Comparison of ENCODE assay signal across 17 cellular contexts in genomic region chr14:100714205-100714781, GRCh38. TPM values are rescaled to one million over a fixed set of nuclear protein-coding genes. Genes with fewer than 3 reads are reported as not detected.
DNase-seq lines count a peak whose midpoint lies in the region; ATAC-seq and TF ChIP-seq lines count a peak whose summit lies in the region.
"Had no signal": no experiment of that assay in that cellular context is flagged by ENCODE, and none has a peak within 500 bp of the region (broad histone marks: within the 10 kb centered on the region; RNA-seq: fewer than 3 reads in every experiment).

No MANE protein-coding gene starts in this region.

- H3K9me3 ChIP-seq in BE2C = no peaks in the 10 kb centered on the region
- H3K9me3 ChIP-seq: SK-N-SH had no signal

- H3K27ac Mint-ChIP-seq in brain (peak overlapping the region in 3 of 5 experiments; percentile 35 to 72 (median 51)), osteocyte (ENCODE audit: unreplicated experiment) (no peak overlapping the region)
- H3K27ac Mint-ChIP-seq: activated T-cell treated with anti-CD3 and anti-CD28 coated beads, Interleukin-2, amount 50 U/mL, for 72 hours had no signal

- no peaks in the 10 kb centered on the region for H3K27me3 ChIP-seq in BE2C

- ATAC-seq in GM18511 (IDR thresholded peaks at IDR 0.05; ENCODE audit: unreplicated experiment) (peak; percentile 41), HG03521 (IDR thresholded peaks at IDR 0.05; ENCODE audit: unreplicated experiment) (no peak), HG02884 (IDR thresholded peaks at IDR 0.05; ENCODE audit: unreplicated experiment) (no peak)
- ATAC-seq: activated T-cell treated with anti-CD3 and anti-CD28 coated beads, Interleukin-2, amount 50 U/mL, for 72 hours had no signal

- peaks cover 3 to 7% (median 4%) of the 10 kb centered on the region in 5 experiments for H3K9me3 Mint-ChIP-seq in brain
- H3K9me3 Mint-ChIP-seq in osteocyte (ENCODE audit: unreplicated experiment) = no peaks in the 10 kb centered on the region
- H3K9me3 Mint-ChIP-seq: activated T-cell treated with anti-CD3 and anti-CD28 coated beads, Interleukin-2, amount 50 U/mL, for 72 hours had no signal

- no peaks in the 10 kb centered on the region for H3K36me3 ChIP-seq in BE2C

- H3K4me3 Mint-ChIP-seq in brain = no peak overlapping the region
- H3K4me3 Mint-ChIP-seq in osteocyte (ENCODE audit: unreplicated experiment) = no peak overlapping the region

- peaks cover 38% of the 10 kb centered on the region for H3K4me1 ChIP-seq in BE2C

- H3K36me3 Mint-ChIP-seq in brain (no peaks in the 10 kb centered on the region), osteocyte (ENCODE audit: unreplicated experiment) (no peaks in the 10 kb centered on the region)
- H3K36me3 Mint-ChIP-seq: CD14-positive monocyte had no signal

- H3K4me1 Mint-ChIP-seq in brain (peaks cover 69% of the 10 kb centered on the region), osteocyte (ENCODE audit: unreplicated experiment) (peaks cover 3% of the 10 kb centered on the region)

- H3K27me3 Mint-ChIP-seq in brain (peaks cover 18% of the 10 kb centered on the region), osteocyte (ENCODE audit: unreplicated experiment) (peaks cover 11% of the 10 kb centered on the region)

- no peak overlapping the region for H3K4me3 ChIP-seq in BE2C (ENCODE audit: low read depth, low read length)
- H3K4me3 ChIP-seq: dorsolateral prefrontal cortex had no signal

- no peak for TF ChIP-seq CTCF in BE2C (IDR thresholded peaks at IDR 0.05; ENCODE audit: low read depth, low read length)
- no peak for TF ChIP-seq CTCF in brain (conservative IDR thresholded peaks at IDR 0.05)
- no peak for TF ChIP-seq CTCF in osteocyte (IDR thresholded peaks at IDR 0.05)

- DNase-seq in BE2C (peak; percentile 59), NCI-H2171 (lab: John Stamatoyannopoulos, UW) (peak; percentile 77), NCI-H226 (no peak), osteocyte (ENCODE audit: extremely low spot score, unreplicated experiment) (no peak)
- DNase-seq: activated CD4-positive, CD25-positive, alpha-beta regulatory T cell treated with anti-CD3 and anti-CD28 coated beads, Interleukin-2, amount 50 U/mL, for 72 hours; activated T-cell treated with anti-CD3 and anti-CD28 coated beads, Interleukin-2, amount 50 U/mL, for 72 hours; islet precursor cell; KG1; SK-N-SH; stimulated activated CD4-positive, alpha-beta T cell treated with anti-CD3 and anti-CD28 coated beads, Interleukin-4, amount 100 ng/mL, for 4 hours had no signal

RNA-seq across cellular contexts. Expression of gene DLK1, which starts 12.4 kb away (rescaled TPM):
- 1,382 TPM for polyA plus RNA-seq in BE2C (2012; ENCODE audit: insufficient read depth, insufficient read length, low read depth)
- polyA plus RNA-seq in brain (ENCODE audit: insufficient read depth, low read depth, low replicate concordance) = 233 TPM
- total RNA-seq in osteocyte = 0.60 and 0.86 TPM in 2 replicates
- total RNA-seq: activated T-cell treated with anti-CD3 and anti-CD28 coated beads, Interleukin-2, amount 50 U/mL, for 72 hours; renal cortical epithelial cell had no signal
- polyA plus RNA-seq: CD14-positive monocyte had no signal

Comparison
In these comparisons a context has a peak if more than half of its experiments do, and no peak if none do; other contexts are left out.
1. DNase-seq: peak in BE2C (single experiment) and NCI-H2171 (single experiment); none in NCI-H226 (single experiment) and osteocyte (single experiment).